In genomic region chr2:150548527-150548926, GRCh38 we compare ENCODE assay signal across 8 cellular contexts.
DNase-seq lines count a peak whose midpoint lies in the region; ATAC-seq and TF ChIP-seq lines count a peak whose summit lies in the region.

No MANE protein-coding gene starts in this region.

- H3K79me2 ChIP-seq in GM23248 (ENCODE audit: insufficient read depth) (no peaks in the 10 kb centered on the region), OCI-LY3 (ENCODE audit: low read length) (no peaks in the 10 kb centered on the region)

- H3K4me3 ChIP-seq in GM23248 (no peak overlapping the region), OCI-LY3 (ENCODE audit: low read length) (no peak overlapping the region), sigmoid colon (no peak overlapping the region)

- no peaks in the 10 kb centered on the region for H4K20me1 ChIP-seq in GM23248 (ENCODE audit: insufficient read depth)
- H4K20me1 ChIP-seq in OCI-LY3 (ENCODE audit: insufficient read depth, low read length) = no peaks in the 10 kb centered on the region

- TF ChIP-seq CTCF in OCI-LY3 (IDR thresholded peaks at IDR 0.05; ENCODE audit: low read depth, low read length) (peak; percentile 55), foreskin keratinocyte (conservative IDR thresholded peaks at IDR 0.05) (peak; percentile 52), sigmoid colon (IDR thresholded peaks at IDR 0.05) (no peak)

- in situ Hi-C loops in GM23248 (cut with MboI) = no loop called here

- peak; percentile 54 for ATAC-seq in foreskin keratinocyte
- ATAC-seq in GM21576 (IDR thresholded peaks at IDR 0.05; ENCODE audit: unreplicated experiment) = no peak
- no peak for ATAC-seq in GM21825 (IDR thresholded peaks at IDR 0.05; ENCODE audit: unreplicated experiment)

- intact Hi-C loops in sigmoid colon (cut with DNase I) = no loop called here

- TF ChIP-seq POLR2A in sigmoid colon (IDR thresholded peaks at IDR 0.05) = no peak

- H3K27me3 ChIP-seq in GM23248 (replicated peaks; ENCODE audit: insufficient read depth) = no peaks in the 10 kb centered on the region
- no peaks in the 10 kb centered on the region for H3K27me3 ChIP-seq in OCI-LY3 (ENCODE audit: low read depth, low read length)
- H3K27me3 ChIP-seq in foreskin keratinocyte = no peaks in the 10 kb centered on the region
- no peaks in the 10 kb centered on the region for H3K27me3 ChIP-seq in sigmoid colon

- H2AFZ ChIP-seq in GM23248 (no peak overlapping the region), OCI-LY3 (ENCODE audit: low read depth, low read length) (no peak overlapping the region)

- H3F3A ChIP-seq in GM23248 (ENCODE audit: insufficient read depth) = no peaks in the 10 kb centered on the region

- H3K4me1 ChIP-seq in GM23248 (ENCODE audit: insufficient read depth) = peaks cover 6% of the 10 kb centered on the region; the same call in 1 of the 2 replicates
- no peaks in the 10 kb centered on the region for H3K4me1 ChIP-seq in OCI-LY3 (ENCODE audit: low read length)
- peaks cover 5% of the 10 kb centered on the region for H3K4me1 ChIP-seq in foreskin keratinocyte
- H3K4me1 ChIP-seq in sigmoid colon = no peaks in the 10 kb centered on the region

- no peak overlapping the region for H3K27ac ChIP-seq in GM23248
- no peak overlapping the region for H3K27ac ChIP-seq in OCI-LY3 (ENCODE audit: low read length)
- no peak overlapping the region for H3K27ac ChIP-seq in foreskin keratinocyte
- H3K27ac ChIP-seq in sigmoid colon = no peak overlapping the region

- H3K9me3 ChIP-seq in GM23248 (ENCODE audit: low read depth) = no peaks in the 10 kb centered on the region
- H3K9me3 ChIP-seq in OCI-LY3 (ENCODE audit: insufficient read depth, low read length) = no peaks in the 10 kb centered on the region
- H3K9me3 ChIP-seq in sigmoid colon = no peaks in the 10 kb centered on the region

- DNase-seq in COLO668 (lab: John Stamatoyannopoulos, UW; ENCODE audit: unreplicated experiment) = peak; percentile 21
- peak; percentile 39 for DNase-seq in GM23248
- DNase-seq in foreskin keratinocyte = no peak
- no peak for DNase-seq in sigmoid colon
- DNase-seq in activated effector memory CD4-positive, alpha-beta T cell treated with anti-CD3 and anti-CD28 coated beads, Interleukin-2, amount 50 U/mL, for 16 hours = no peak

- H3K9ac ChIP-seq in GM23248 (no peak overlapping the region), OCI-LY3 (ENCODE audit: low read length) (no peak overlapping the region)

- H3K36me3 ChIP-seq in GM23248 (ENCODE audit: low read depth) (no peaks in the 10 kb centered on the region), OCI-LY3 (replicated peaks; ENCODE audit: low read depth, low read length) (no peaks in the 10 kb centered on the region), sigmoid colon (no peaks in the 10 kb centered on the region)

- 71 to 82% methylated on average over 2 of the region's 2 CpGs for WGBS in GM23248 (ENCODE audit: low coverage in 1 of 2, low lambda C conversion rate in 2 of 2, missing lambda C conversion rate in 2 of 2), 2 experiments
- 76 to 83% methylated on average over 2 of the region's 2 CpGs for WGBS in sigmoid colon, 2 donors

- no peaks in the 10 kb centered on the region for H3K9me2 ChIP-seq in GM23248 (ENCODE audit: insufficient read depth)

- no peak overlapping the region for H3K4me2 ChIP-seq in GM23248 (ENCODE audit: unreplicated experiment)
- no peak overlapping the region for H3K4me2 ChIP-seq in OCI-LY3 (ENCODE audit: low read length)

- no peak for TF ChIP-seq EP300 in sigmoid colon (IDR thresholded peaks at IDR 0.05)

Comparison
In these comparisons a context has a peak if more than half of its experiments do, and no peak if none do; other contexts are left out.
1. DNase-seq: peak in COLO668 (single experiment) and GM23248 (single experiment); none in foreskin keratinocyte (0 of 2), sigmoid colon (single experiment) and activated effector memory CD4-positive, alpha-beta T cell treated with anti-CD3 and anti-CD28 coated beads, Interleukin-2, amount 50 U/mL, for 16 hours (single experiment).
2. CTCF ChIP-seq: peak in OCI-LY3 (single experiment) and foreskin keratinocyte (single experiment); none in sigmoid colon (0 of 4).